2 cellular contexts compared by ENCODE assay signal in the genomic region with DNA sequence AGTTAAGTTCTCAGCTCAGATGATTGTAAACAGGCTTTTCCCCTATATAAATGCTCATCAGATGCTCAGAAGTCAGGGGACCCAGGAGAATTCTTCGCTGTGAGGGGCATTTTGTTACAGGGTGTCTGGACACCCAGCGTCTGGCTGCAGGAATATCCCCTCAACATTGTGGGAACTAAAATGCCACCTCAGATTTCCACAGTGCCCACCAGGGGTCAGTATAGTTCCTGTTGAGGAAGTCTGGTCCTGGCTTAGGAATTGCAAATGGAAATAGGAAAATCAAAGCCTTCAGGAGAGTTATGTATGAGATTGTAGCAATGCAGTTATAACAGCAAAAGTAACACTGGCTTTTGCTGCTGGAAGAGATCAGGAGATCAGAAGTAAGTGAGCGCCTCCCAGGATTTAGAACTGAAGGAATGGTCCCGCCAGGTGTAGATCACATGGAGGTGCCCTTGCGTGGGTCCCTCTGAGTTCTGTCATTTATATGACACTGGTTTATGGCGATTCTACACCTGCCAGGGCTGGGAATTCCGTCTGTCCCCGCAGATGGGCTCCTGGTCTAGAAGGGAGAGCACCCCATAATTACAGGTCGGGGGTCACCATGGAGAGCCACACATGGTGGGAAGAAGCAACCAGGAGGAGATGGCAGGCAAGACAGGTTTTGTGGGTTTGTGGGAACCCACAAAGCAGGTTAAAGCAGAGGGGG.
TF ChIP-seq lines count a peak whose summit lies in the region.

No MANE protein-coding gene starts in this region.

TF ChIP-seq in SK-N-SH treated with all-trans-retinoic acid at 6 μM for 48 hours, 23 proteins besides CTCF, POLR2A, EP300 and RAD21 (continued from another document):
- TF ChIP-seq, protein P1, sequence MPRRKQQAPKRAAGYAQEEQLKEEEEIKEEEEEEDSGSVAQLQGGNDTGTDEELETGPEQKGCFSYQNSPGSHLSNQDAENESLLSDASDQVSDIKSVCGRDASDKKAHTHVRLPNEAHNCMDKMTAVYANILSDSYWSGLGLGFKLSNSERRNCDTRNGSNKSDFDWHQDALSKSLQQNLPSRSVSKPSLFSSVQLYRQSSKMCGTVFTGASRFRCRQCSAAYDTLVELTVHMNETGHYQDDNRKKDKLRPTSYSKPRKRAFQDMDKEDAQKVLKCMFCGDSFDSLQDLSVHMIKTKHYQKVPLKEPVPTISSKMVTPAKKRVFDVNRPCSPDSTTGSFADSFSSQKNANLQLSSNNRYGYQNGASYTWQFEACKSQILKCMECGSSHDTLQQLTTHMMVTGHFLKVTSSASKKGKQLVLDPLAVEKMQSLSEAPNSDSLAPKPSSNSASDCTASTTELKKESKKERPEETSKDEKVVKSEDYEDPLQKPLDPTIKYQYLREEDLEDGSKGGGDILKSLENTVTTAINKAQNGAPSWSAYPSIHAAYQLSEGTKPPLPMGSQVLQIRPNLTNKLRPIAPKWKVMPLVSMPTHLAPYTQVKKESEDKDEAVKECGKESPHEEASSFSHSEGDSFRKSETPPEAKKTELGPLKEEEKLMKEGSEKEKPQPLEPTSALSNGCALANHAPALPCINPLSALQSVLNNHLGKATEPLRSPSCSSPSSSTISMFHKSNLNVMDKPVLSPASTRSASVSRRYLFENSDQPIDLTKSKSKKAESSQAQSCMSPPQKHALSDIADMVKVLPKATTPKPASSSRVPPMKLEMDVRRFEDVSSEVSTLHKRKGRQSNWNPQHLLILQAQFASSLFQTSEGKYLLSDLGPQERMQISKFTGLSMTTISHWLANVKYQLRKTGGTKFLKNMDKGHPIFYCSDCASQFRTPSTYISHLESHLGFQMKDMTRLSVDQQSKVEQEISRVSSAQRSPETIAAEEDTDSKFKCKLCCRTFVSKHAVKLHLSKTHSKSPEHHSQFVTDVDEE (CRISPR knock-in tag; IDR thresholded peaks at IDR 0.05), result no peak
- TF ChIP-seq ZC3H10 (CRISPR knock-in tag; IDR thresholded peaks at IDR 0.05), result no peak
- no peak for TF ChIP-seq ISL1 (CRISPR knock-in tag; IDR thresholded peaks at IDR 0.05)
- TF ChIP-seq, protein P2, sequence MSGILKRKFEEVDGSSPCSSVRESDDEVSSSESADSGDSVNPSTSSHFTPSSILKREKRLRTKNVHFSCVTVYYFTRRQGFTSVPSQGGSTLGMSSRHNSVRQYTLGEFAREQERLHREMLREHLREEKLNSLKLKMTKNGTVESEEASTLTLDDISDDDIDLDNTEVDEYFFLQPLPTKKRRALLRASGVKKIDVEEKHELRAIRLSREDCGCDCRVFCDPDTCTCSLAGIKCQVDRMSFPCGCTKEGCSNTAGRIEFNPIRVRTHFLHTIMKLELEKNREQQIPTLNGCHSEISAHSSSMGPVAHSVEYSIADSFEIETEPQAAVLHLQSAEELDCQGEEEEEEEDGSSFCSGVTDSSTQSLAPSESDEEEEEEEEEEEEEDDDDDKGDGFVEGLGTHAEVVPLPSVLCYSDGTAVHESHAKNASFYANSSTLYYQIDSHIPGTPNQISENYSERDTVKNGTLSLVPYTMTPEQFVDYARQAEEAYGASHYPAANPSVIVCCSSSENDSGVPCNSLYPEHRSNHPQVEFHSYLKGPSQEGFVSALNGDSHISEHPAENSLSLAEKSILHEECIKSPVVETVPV (CRISPR knock-in tag; IDR thresholded peaks at IDR 0.05), result no peak
- TF ChIP-seq ZFP3 (CRISPR knock-in tag; IDR thresholded peaks at IDR 0.05), result no peak
- no peak for TF ChIP-seq ZFP30 (CRISPR knock-in tag; IDR thresholded peaks at IDR 0.05)
- TF ChIP-seq RARB (CRISPR knock-in tag; IDR thresholded peaks at IDR 0.05), result no peak
- TF ChIP-seq, protein P3, sequence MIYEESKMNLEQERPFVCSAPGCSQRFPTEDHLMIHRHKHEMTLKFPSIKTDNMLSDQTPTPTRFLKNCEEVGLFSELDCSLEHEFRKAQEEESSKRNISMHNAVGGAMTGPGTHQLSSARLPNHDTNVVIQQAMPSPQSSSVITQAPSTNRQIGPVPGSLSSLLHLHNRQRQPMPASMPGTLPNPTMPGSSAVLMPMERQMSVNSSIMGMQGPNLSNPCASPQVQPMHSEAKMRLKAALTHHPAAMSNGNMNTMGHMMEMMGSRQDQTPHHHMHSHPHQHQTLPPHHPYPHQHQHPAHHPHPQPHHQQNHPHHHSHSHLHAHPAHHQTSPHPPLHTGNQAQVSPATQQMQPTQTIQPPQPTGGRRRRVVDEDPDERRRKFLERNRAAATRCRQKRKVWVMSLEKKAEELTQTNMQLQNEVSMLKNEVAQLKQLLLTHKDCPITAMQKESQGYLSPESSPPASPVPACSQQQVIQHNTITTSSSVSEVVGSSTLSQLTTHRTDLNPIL (CRISPR knock-in tag; IDR thresholded peaks at IDR 0.05; ENCODE audit: low read depth), result no peak
- TF ChIP-seq SNAI2 (CRISPR knock-in tag; IDR thresholded peaks at IDR 0.05), result no peak
- no peak for TF ChIP-seq TCF4 (CRISPR knock-in tag; IDR thresholded peaks at IDR 0.05; ENCODE audit: borderline replicate concordance)
- no peak for TF ChIP-seq TOX (CRISPR knock-in tag; IDR thresholded peaks at IDR 0.05; ENCODE audit: borderline replicate concordance)
- TF ChIP-seq PATZ1 (CRISPR knock-in tag; IDR thresholded peaks at IDR 0.05; ENCODE audit: borderline replicate concordance), result no peak
- TF ChIP-seq ZNF565 (CRISPR knock-in tag; conservative IDR thresholded peaks at IDR 0.05; ENCODE audit: low read depth), result no peak
- no peak for TF ChIP-seq ESRRG (CRISPR knock-in tag; IDR thresholded peaks at IDR 0.05)

TF ChIP-seq in H1, 55 proteins besides CTCF, POLR2A, EP300 and RAD21 (continued from another document):
- TF ChIP-seq ATF2 (IDR thresholded peaks at IDR 0.05; ENCODE audit: low read length), result no peak
- TF ChIP-seq CHD2 (IDR thresholded peaks at IDR 0.05; ENCODE audit: low read length), result no peak
- TF ChIP-seq USF2 (IDR thresholded peaks at IDR 0.05; ENCODE audit: low read length), result no peak
- no peak for TF ChIP-seq TAF1 (IDR thresholded peaks at IDR 0.05; ENCODE audit: low read depth, low read length)
- TF ChIP-seq JUND (IDR thresholded peaks at IDR 0.05; ENCODE audit: low read length), result no peak
- TF ChIP-seq SIN3A (conservative IDR thresholded peaks at IDR 0.05 in 1 of 2, IDR thresholded peaks at IDR 0.05 in 1 of 2; ENCODE audit: low read depth in 1 of 2, low read length in 2 of 2), result no peak
- TF ChIP-seq ZNF274 (IDR thresholded peaks at IDR 0.05; ENCODE audit: borderline replicate concordance, extremely low read depth, low read length), result no peak
- no peak for TF ChIP-seq YY1 (IDR thresholded peaks at IDR 0.05; ENCODE audit: low read depth, low read length)
- no peak for TF ChIP-seq JUN (IDR thresholded peaks at IDR 0.05; ENCODE audit: low read depth, low read length)
- TF ChIP-seq GTF2F1 (IDR thresholded peaks at IDR 0.05; ENCODE audit: borderline replicate concordance, low read depth, low read length), result no peak
